1 cellular context compared by ENCODE assay signal in genomic region chr9:119677811-119678530, GRCh38.
TF ChIP-seq lines count a peak whose summit lies in the region.

No MANE protein-coding gene starts in this region.

TF ChIP-seq in HepG2, 621 proteins besides CTCF, POLR2A, EP300 and RAD21 (continued from another document):
- TF ChIP-seq ZNF646 (CRISPR knock-in tag; IDR thresholded peaks at IDR 0.05): no peak
